Comparison of ENCODE assay signal across 10 cellular contexts in the genomic region with DNA sequence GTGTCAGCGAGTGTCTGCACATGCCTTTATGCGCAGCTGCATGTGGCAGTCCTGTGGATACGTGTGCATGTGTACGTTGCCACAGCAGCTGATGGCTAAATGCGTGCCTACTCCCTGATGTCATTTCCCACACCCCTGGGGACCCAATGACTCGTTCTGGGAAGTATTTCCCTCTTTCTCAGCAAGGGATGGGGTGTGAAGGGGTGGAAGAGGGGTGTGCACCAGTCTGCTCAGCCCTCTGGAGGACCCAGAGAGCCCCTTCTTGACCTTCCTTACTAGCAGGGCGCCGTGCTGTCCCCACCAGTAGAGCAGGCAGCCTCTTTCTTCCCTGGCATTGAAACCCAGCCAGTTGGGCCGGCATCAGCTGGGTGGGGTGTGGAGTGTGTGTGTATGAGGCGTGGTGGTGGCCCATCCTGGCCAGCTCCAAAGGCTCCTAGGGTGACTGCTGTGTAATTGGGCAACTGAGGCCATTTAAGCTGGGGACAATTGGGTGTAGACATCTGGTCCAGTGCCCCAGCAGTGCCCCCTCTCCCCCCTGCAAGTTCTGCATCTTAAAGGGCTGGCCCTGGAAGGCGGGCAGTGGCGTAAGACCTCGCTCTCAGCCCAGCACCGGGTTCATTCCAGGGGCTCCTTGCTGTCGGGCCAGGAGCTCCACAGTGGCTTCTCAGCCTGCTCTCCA. TPM values are rescaled to one million over a fixed set of nuclear protein-coding genes. Genes with fewer than 3 reads are reported as not detected.
A peak's percentile ranks its signal among the peaks of the same experiment; 100 is the strongest.
DNase-seq lines count a peak whose midpoint lies in the region; FAIRE-seq and TF ChIP-seq lines count a peak whose summit lies in the region.
"Had no signal": no experiment of that assay in that cellular context is flagged by ENCODE, and none has a peak within 500 bp of the region (broad histone marks: within the 10 kb centered on the region; RNA-seq: fewer than 3 reads in every experiment).

No MANE protein-coding gene starts in this region.

- no peak overlapping the region for H3K4me3 ChIP-seq in keratinocyte (ENCODE audit: control insufficient read depth in 2 of 3, extremely low read depth in 1 of 3, insufficient read depth in 2 of 3, low read depth in 1 of 3, low read length in 3 of 3)
- no peak overlapping the region for H3K4me3 ChIP-seq in thyroid gland (replicated peaks in 1 of 3)

- H3K79me2 ChIP-seq in keratinocyte (ENCODE audit: control insufficient read depth, insufficient read depth, low read length): no peaks in the 10 kb centered on the region

- peak overlapping the region; percentile 100 for H3K27ac ChIP-seq in keratinocyte (ENCODE audit: control insufficient read depth, insufficient read depth, low read length)
- peak overlapping the region in 2 of 3 donors; percentile 24 to 61 for H3K27ac ChIP-seq in thyroid gland

- peak overlapping the region; percentile 92 for H3K9ac ChIP-seq in keratinocyte (ENCODE audit: control insufficient read depth, extremely low read depth, insufficient read depth, low read length)

- H4K20me1 ChIP-seq in keratinocyte (ENCODE audit: control insufficient read depth, extremely low read depth, insufficient read depth, low read length): no peaks in the 10 kb centered on the region

- WGBS in thyroid gland, 2 donors: 58 to 67% methylated on average over 10 to 13 of the region's 15 CpGs

- peak; percentile 91 for DNase-seq in HTR-8/SVneo (ENCODE audit: insufficient read length, low spot score)
- DNase-seq in astrocyte of the hippocampus (ENCODE audit: low read depth, low spot score): peak; percentile 97
- DNase-seq in keratinocyte (ENCODE audit: low read depth, low spot score): peak; percentile 100
- DNase-seq in thyroid gland: no peak
- DNase-seq in NOMO-1 (lab: John Stamatoyannopoulos, UW; ENCODE audit: unreplicated experiment in 2 of 2): no peak
- DNase-seq in KG1 (lab: John Stamatoyannopoulos, UW): no peak
- no peak for DNase-seq in SIG-M5 treated with dmso at 0.1 percent for 504 hours (lab: John Stamatoyannopoulos, UW; ENCODE audit: unreplicated experiment)
- no peak for DNase-seq in NCI-H2029 (lab: John Stamatoyannopoulos, UW)
- DNase-seq: T-cell had no signal

- TF ChIP-seq POLR2A in thyroid gland (IDR thresholded peaks at IDR 0.05): no peak

- H2AFZ ChIP-seq in keratinocyte (ENCODE audit: control insufficient read depth, low read length): no peak overlapping the region

- H3K9me3 ChIP-seq in keratinocyte (ENCODE audit: control insufficient read depth, low read depth, low read length): no peaks in the 10 kb centered on the region
- no peaks in the 10 kb centered on the region for H3K9me3 ChIP-seq in thyroid gland

- peak overlapping the region; percentile 78 for H3K4me2 ChIP-seq in keratinocyte (ENCODE audit: control insufficient read depth, extremely low read depth, insufficient read depth, low read depth, low read length)

- H3K9me1 ChIP-seq in keratinocyte (ENCODE audit: control insufficient read depth, extremely low read depth, insufficient read depth, low read length): no peaks in the 10 kb centered on the region

- peaks cover 78% of the 10 kb centered on the region for H3K4me1 ChIP-seq in keratinocyte (ENCODE audit: control insufficient read depth, extremely low read depth, insufficient read depth, low read length)
- peaks cover 5 to 20% of the 10 kb centered on the region in 2 donors for H3K4me1 ChIP-seq in thyroid gland

- H3K36me3 ChIP-seq in keratinocyte (ENCODE audit: control insufficient read depth in 2 of 2, extremely low read depth in 1 of 2, insufficient read depth in 2 of 2, low read length in 2 of 2) (no peaks in the 10 kb centered on the region), thyroid gland (no peaks in the 10 kb centered on the region)

- H3K27me3 ChIP-seq in keratinocyte (ENCODE audit: control insufficient read depth, extremely low read depth, insufficient read depth, low read length) (no peaks in the 10 kb centered on the region), thyroid gland (no peaks in the 10 kb centered on the region)

- dilution Hi-C loops in keratinocyte (cut with MboI; ENCODE audit: extremely low pct_ligation_motif_present, low sequenced_read_pairs): no loop called here

- intact Hi-C loops in thyroid gland (cut with DNase I): no loop called here

- FAIRE-seq in HTR-8/SVneo (lab: Jason Lieb, UNC) (peak; percentile 99), keratinocyte (lab: Jason Lieb, UNC) (peak; percentile 100)
- FAIRE-seq: H1 had no signal

- TF ChIP-seq CTCF in keratinocyte (optimal IDR thresholded peaks at IDR 0.05 in 1 of 3, IDR thresholded peaks at IDR 0.05 in 1 of 3, conservative IDR thresholded peaks at IDR 0.05 in 1 of 3; ENCODE audit: extremely low read depth in 1 of 3, insufficient read depth in 2 of 3, low read length in 3 of 3): peak in 1 of 3 experiments; percentile 6
- no peak for TF ChIP-seq CTCF in thyroid gland (IDR thresholded peaks at IDR 0.05)

RNA-seq across cellular contexts. Expression of gene SNX33, which starts 19.2 kb away (rescaled TPM):
- polyA plus RNA-seq in keratinocyte: 21.7 to 32.5 TPM (median 27.0 TPM) in 3 replicates
- polyA plus RNA-seq in keratinocyte (2011; ENCODE audit: low read depth): 11.5 TPM
- 24.7 and 25.8 TPM in 2 replicates for polyA plus RNA-seq in keratinocyte (2011; cell fraction: cytosol; rRNA removed)
- polyA plus RNA-seq in keratinocyte (2011; cell fraction: nucleus; rRNA removed): 59.5 and 81.4 TPM in 2 replicates
- 31.2 and 40.4 TPM in 2 replicates for polyA plus RNA-seq in keratinocyte (2012; ENCODE audit: low replicate concordance)
- polyA minus RNA-seq in keratinocyte: 45.4 to 75.9 TPM (median 53.1 TPM) in 3 replicates
- 51.8 TPM for polyA minus RNA-seq in keratinocyte (2011; cell fraction: cytosol; rRNA and poly(A)+ RNA removed)
- polyA minus RNA-seq in keratinocyte (2011; cell fraction: nucleus; rRNA and poly(A)+ RNA removed): 52.0 and 62.4 TPM in 2 replicates
- total RNA-seq in thyroid gland: 10 to 100 TPM; 22.8 to 28.7 (median 26.5) TPM

RNA-seq across cellular contexts. Expression of gene IMP3, which starts 26.9 kb away (rescaled TPM):
- 58.1 to 90.0 TPM (median 70.4 TPM) in 3 replicates for polyA plus RNA-seq in keratinocyte
- 20.9 TPM for polyA plus RNA-seq in keratinocyte (2011; ENCODE audit: low read depth)
- polyA plus RNA-seq in keratinocyte (2011; cell fraction: cytosol; rRNA removed): 58.1 and 74.0 TPM in 2 replicates
- 48.6 and 51.6 TPM in 2 replicates for polyA plus RNA-seq in keratinocyte (2011; cell fraction: nucleus; rRNA removed)
- polyA plus RNA-seq in keratinocyte (2012; ENCODE audit: low replicate concordance): 67.8 and 84.1 TPM in 2 replicates
- polyA minus RNA-seq in keratinocyte: 15.5 to 28.5 TPM (median 16.7 TPM) in 3 replicates
- 92.7 TPM for polyA minus RNA-seq in keratinocyte (2011; cell fraction: cytosol; rRNA and poly(A)+ RNA removed)
- polyA minus RNA-seq in keratinocyte (2011; cell fraction: nucleus; rRNA and poly(A)+ RNA removed): 13.5 and 14.4 TPM in 2 replicates
- total RNA-seq in thyroid gland: 100 to 1,000 TPM in 2 of 4 donors, 10 to 100 TPM in 2; 75.2 to 187 (median 133) TPM

RNA-seq across cellular contexts. Expression of gene SNUPN, which starts 41.4 kb away (rescaled TPM):
- polyA plus RNA-seq in keratinocyte: 20.7 to 24.9 TPM (median 23.6 TPM) in 3 replicates
- polyA plus RNA-seq in keratinocyte (2011; ENCODE audit: low read depth): 40.1 TPM
- 21.7 and 24.4 TPM in 2 replicates for polyA plus RNA-seq in keratinocyte (2011; cell fraction: cytosol; rRNA removed)
- 21.4 and 21.8 TPM in 2 replicates for polyA plus RNA-seq in keratinocyte (2011; cell fraction: nucleus; rRNA removed)
- 15.1 and 18.5 TPM in 2 replicates for polyA plus RNA-seq in keratinocyte (2012; ENCODE audit: low replicate concordance)
- 6.7 to 17.8 TPM (median 14.2 TPM) in 3 replicates for polyA minus RNA-seq in keratinocyte
- 13.2 TPM for polyA minus RNA-seq in keratinocyte (2011; cell fraction: cytosol; rRNA and poly(A)+ RNA removed)
- polyA minus RNA-seq in keratinocyte (2011; cell fraction: nucleus; rRNA and poly(A)+ RNA removed): 10.7 and 17.5 TPM in 2 replicates
- total RNA-seq in thyroid gland: 10 to 100 TPM; 24.7 to 31.8 (median 27.8) TPM

RNA-seq across cellular contexts. Expression of gene CSPG4, which starts 45.7 kb away (rescaled TPM):
- polyA plus RNA-seq in keratinocyte: 0.67 to 1.9 TPM (median 1.7 TPM) in 3 replicates
- polyA plus RNA-seq in keratinocyte (2011; ENCODE audit: low read depth): 0.31 TPM
- polyA plus RNA-seq in keratinocyte (2011; cell fraction: cytosol; rRNA removed): 0.16 and 0.49 TPM in 2 replicates
- 2.5 and 5.0 TPM in 2 replicates for polyA plus RNA-seq in keratinocyte (2011; cell fraction: nucleus; rRNA removed)
- polyA plus RNA-seq in keratinocyte (2012; ENCODE audit: low replicate concordance): 1.7 and 5.4 TPM in 2 replicates
- 3.2 to 15.0 TPM (median 4.5 TPM) in 3 replicates for polyA minus RNA-seq in keratinocyte
- 2.5 TPM for polyA minus RNA-seq in keratinocyte (2011; cell fraction: cytosol; rRNA and poly(A)+ RNA removed)
- 8.4 and 12.3 TPM in 2 replicates for polyA minus RNA-seq in keratinocyte (2011; cell fraction: nucleus; rRNA and poly(A)+ RNA removed)
- total RNA-seq in thyroid gland: 10 to 100 TPM in 1 of 4 donors, 1 to 10 TPM in 3; 2.4 to 10.5 (median 3.2) TPM

Comparison
In these comparisons a context has a peak if more than half of its experiments do, and no peak if none do; other contexts are left out.
1. DNase-seq: peak in HTR-8/SVneo (single experiment), astrocyte of the hippocampus (single experiment) and keratinocyte (single experiment); none in thyroid gland (0 of 2), NOMO-1 (0 of 2), KG1 (single experiment), SIG-M5 treated with dmso at 0.1 percent for 504 hours (single experiment) and NCI-H2029 (single experiment).